In genomic region chr7:45682358-45682735, GRCh38 we compare ENCODE assay signal across 30 cellular contexts.
A peak's percentile ranks its signal among the peaks of the same experiment; 100 is the strongest.
DNase-seq lines count a peak whose midpoint lies in the region; ATAC-seq and TF ChIP-seq lines count a peak whose summit lies in the region.
"Had no signal": no experiment of that assay in that cellular context is flagged by ENCODE, and none has a peak within 500 bp of the region (broad histone marks: within the 10 kb centered on the region; RNA-seq: fewer than 3 reads in every experiment).

No MANE protein-coding gene starts in this region.

- H3K27ac ChIP-seq in colonic mucosa (no peak overlapping the region), upper lobe of right lung (no peak overlapping the region)
- H3K27ac ChIP-seq: neutrophil, transverse colon had no signal

- no peaks in the 10 kb centered on the region for H3K36me3 Mint-ChIP-seq in natural killer cell treated with Interleukin-12 subunit alpha and Interleukin-12 subunit beta and Interleukin-15 and Interleukin-18, amount 100 ng/mL, for 72 hours
- H3K36me3 Mint-ChIP-seq in natural killer cell (no peaks in the 10 kb centered on the region), neural crest cell (ENCODE audit: low read depth) (peaks cover 9% of the 10 kb centered on the region)
- H3K36me3 Mint-ChIP-seq: memory B cell had no signal

- H3K9me3 ChIP-seq in colonic mucosa (no peaks in the 10 kb centered on the region), upper lobe of right lung (no peaks in the 10 kb centered on the region)
- H3K9me3 ChIP-seq: neutrophil, transverse colon had no signal

- no peak for ATAC-seq in natural killer cell treated with Interleukin-12 subunit alpha and Interleukin-12 subunit beta and Interleukin-15 and Interleukin-18, amount 100 ng/mL, for 72 hours
- ATAC-seq in natural killer cell: no peak
- no peak for ATAC-seq in upper lobe of right lung
- no peak for ATAC-seq in SK-N-SH treated with all-trans-retinoic acid at 6 μM for 48 hours
- ATAC-seq: activated T-cell treated with anti-CD3 and anti-CD28 coated beads, Interleukin-2, amount 50 U/mL, for 4 hours; sciatic nerve had no signal

- H3K27me3 ChIP-seq in colonic mucosa (no peaks in the 10 kb centered on the region), upper lobe of right lung (no peaks in the 10 kb centered on the region)
- H3K27me3 ChIP-seq: neutrophil, transverse colon had no signal

- H3K36me3 ChIP-seq in colonic mucosa: no peaks in the 10 kb centered on the region
- H3K36me3 ChIP-seq in upper lobe of right lung: no peaks in the 10 kb centered on the region
- H3K36me3 ChIP-seq: neutrophil, transverse colon had no signal

- intact Hi-C loops in natural killer cell (cut with micrococcal nuclease) (no loop called here), colonic mucosa (cut with DNase I) (no loop called here), upper lobe of right lung (cut with DNase I) (no loop called here)

- no peak overlapping the region for H3K9ac ChIP-seq in colonic mucosa (ENCODE audit: low read depth in 2 of 2, low read length in 2 of 2)

- H3K4me3 Mint-ChIP-seq in natural killer cell treated with Interleukin-12 subunit alpha and Interleukin-12 subunit beta and Interleukin-15 and Interleukin-18, amount 100 ng/mL, for 72 hours: no peak overlapping the region
- no peak overlapping the region for H3K4me3 Mint-ChIP-seq in natural killer cell
- H3K4me3 Mint-ChIP-seq in neural crest cell: peak overlapping the region; percentile 35
- H3K4me3 Mint-ChIP-seq: activated T-cell treated with anti-CD3 and anti-CD28 coated beads, Interleukin-2, amount 50 U/mL, for 4 hours; CD8-positive, alpha-beta memory T cell; memory B cell had no signal

- H3K27ac Mint-ChIP-seq in natural killer cell treated with Interleukin-12 subunit alpha and Interleukin-12 subunit beta and Interleukin-15 and Interleukin-18, amount 100 ng/mL, for 72 hours: no peak overlapping the region
- no peak overlapping the region for H3K27ac Mint-ChIP-seq in natural killer cell
- H3K27ac Mint-ChIP-seq in neural crest cell (ENCODE audit: unreplicated experiment): peak overlapping the region; percentile 97
- H3K27ac Mint-ChIP-seq: CD8-positive, alpha-beta memory T cell; memory B cell; progenitor cell of endocrine pancreas had no signal

- DNase-seq in natural killer cell treated with Interleukin-12 subunit alpha and Interleukin-12 subunit beta and Interleukin-15 and Interleukin-18, amount 100 ng/mL, for 72 hours (ENCODE audit: low spot score): peak; percentile 47
- DNase-seq in natural killer cell (no peak), colonic mucosa (peak; percentile 11), neural crest cell (ENCODE audit: low read depth, low spot score) (no peak), upper lobe of right lung (peak; percentile 34), SIG-M5 treated with dmso at 0.1 percent for 504 hours (lab: John Stamatoyannopoulos, UW; ENCODE audit: unreplicated experiment) (no peak), AML-193 (lab: John Stamatoyannopoulos, UW) (no peak)
- DNase-seq: ACHN; activated CD4-positive, CD25-positive, alpha-beta regulatory T cell treated with anti-CD3 and anti-CD28 coated beads, Interleukin-2, amount 50 U/mL, for 72 hours; activated naive CD4-positive, alpha-beta T cell; activated T-cell treated with anti-CD3 and anti-CD28 coated beads, Interleukin-2, amount 50 U/mL, for 4 hours; CD8-positive, alpha-beta memory T cell; central memory CD4-positive, alpha-beta T cell; DMS 273 treated with DMSO at 0.1 percent for 48 hours; EL; Kasumi-1; NCI-H1417; NCI-H2029 treated with DMSO at 0.1 percent for 48 hours; NCI-H2227 treated with DMSO at 0.1 percent for 48 hours; NCI-H526; Right ventricle myocardium superior; stimulated activated CD4-positive, alpha-beta T cell treated with anti-CD3 and anti-CD28 coated beads, Interleukin-12 subunit alpha, Interleukin-12 subunit beta, amount 100 ng/mL, for 4 hours; stimulated activated CD4-positive, alpha-beta T cell treated with anti-CD3 and anti-CD28 coated beads, Interleukin-4, amount 100 ng/mL, for 1 hour; T-helper 2 cell; transverse colon had no signal

- TF ChIP-seq CTCF in natural killer cell (IDR thresholded peaks at IDR 0.05) (no peak), colonic mucosa (IDR thresholded peaks at IDR 0.05) (no peak), neural crest cell (conservative IDR thresholded peaks at IDR 0.05) (no peak), upper lobe of right lung (IDR thresholded peaks at IDR 0.05) (no peak)

- H3K27me3 Mint-ChIP-seq in natural killer cell treated with Interleukin-12 subunit alpha and Interleukin-12 subunit beta and Interleukin-15 and Interleukin-18, amount 100 ng/mL, for 72 hours: peaks cover 3 to 4% of the 10 kb centered on the region in 2 donors
- H3K27me3 Mint-ChIP-seq in natural killer cell (ENCODE audit: low read depth in 2 of 2): peaks cover 0 to 6% of the 10 kb centered on the region in 2 donors
- no peaks in the 10 kb centered on the region for H3K27me3 Mint-ChIP-seq in neural crest cell (ENCODE audit: low read depth)
- H3K27me3 Mint-ChIP-seq: progenitor cell of endocrine pancreas had no signal

- H3K4me1 ChIP-seq in colonic mucosa: no peaks in the 10 kb centered on the region
- no peaks in the 10 kb centered on the region for H3K4me1 ChIP-seq in upper lobe of right lung
- H3K4me1 ChIP-seq: transverse colon had no signal

- H3K9me3 Mint-ChIP-seq in natural killer cell treated with Interleukin-12 subunit alpha and Interleukin-12 subunit beta and Interleukin-15 and Interleukin-18, amount 100 ng/mL, for 72 hours: no peaks in the 10 kb centered on the region
- no peaks in the 10 kb centered on the region for H3K9me3 Mint-ChIP-seq in natural killer cell
- H3K9me3 Mint-ChIP-seq in neural crest cell: no peaks in the 10 kb centered on the region
- H3K9me3 Mint-ChIP-seq: activated T-cell treated with anti-CD3 and anti-CD28 coated beads, Interleukin-2, amount 50 U/mL, for 4 hours; memory B cell had no signal

- no peaks in the 10 kb centered on the region for H3K4me1 Mint-ChIP-seq in natural killer cell treated with Interleukin-12 subunit alpha and Interleukin-12 subunit beta and Interleukin-15 and Interleukin-18, amount 100 ng/mL, for 72 hours (ENCODE audit: low read depth in 2 of 2)
- no peaks in the 10 kb centered on the region for H3K4me1 Mint-ChIP-seq in natural killer cell
- H3K4me1 Mint-ChIP-seq in neural crest cell: peaks cover 25% of the 10 kb centered on the region
- H3K4me1 Mint-ChIP-seq: CD8-positive, alpha-beta memory T cell; memory B cell had no signal

- no peak overlapping the region for H3K4me3 ChIP-seq in colonic mucosa
- no peak overlapping the region for H3K4me3 ChIP-seq in upper lobe of right lung
- H3K4me3 ChIP-seq: transverse colon had no signal

TF ChIP-seq in SK-N-SH treated with all-trans-retinoic acid at 6 μM for 48 hours, 23 proteins besides CTCF, POLR2A, EP300 and RAD21 (continues in another document):
- TF ChIP-seq ISL1 (CRISPR knock-in tag; IDR thresholded peaks at IDR 0.05) (no peak), SNAI2 (CRISPR knock-in tag; IDR thresholded peaks at IDR 0.05) (no peak), OSR1 (CRISPR knock-in tag; IDR thresholded peaks at IDR 0.05) (no peak), TCF4 (CRISPR knock-in tag; IDR thresholded peaks at IDR 0.05; ENCODE audit: borderline replicate concordance) (no peak), CSRNP3 (CRISPR knock-in tag; IDR thresholded peaks at IDR 0.05) (no peak), TSHZ2 (CRISPR knock-in tag; IDR thresholded peaks at IDR 0.05) (no peak), PPARA (CRISPR knock-in tag; IDR thresholded peaks at IDR 0.05; ENCODE audit: borderline replicate concordance) (no peak)

Comparison
In these comparisons a context has a peak if more than half of its experiments do, and no peak if none do; other contexts are left out.
1. DNase-seq: peak in natural killer cell treated with Interleukin-12 subunit alpha and Interleukin-12 subunit beta and Interleukin-15 and Interleukin-18, amount 100 ng/mL, for 72 hours (single experiment), colonic mucosa (single experiment) and upper lobe of right lung (single experiment); none in natural killer cell (single experiment), neural crest cell (single experiment), SIG-M5 treated with dmso at 0.1 percent for 504 hours (single experiment) and AML-193 (0 of 2).